In the genomic region with DNA sequence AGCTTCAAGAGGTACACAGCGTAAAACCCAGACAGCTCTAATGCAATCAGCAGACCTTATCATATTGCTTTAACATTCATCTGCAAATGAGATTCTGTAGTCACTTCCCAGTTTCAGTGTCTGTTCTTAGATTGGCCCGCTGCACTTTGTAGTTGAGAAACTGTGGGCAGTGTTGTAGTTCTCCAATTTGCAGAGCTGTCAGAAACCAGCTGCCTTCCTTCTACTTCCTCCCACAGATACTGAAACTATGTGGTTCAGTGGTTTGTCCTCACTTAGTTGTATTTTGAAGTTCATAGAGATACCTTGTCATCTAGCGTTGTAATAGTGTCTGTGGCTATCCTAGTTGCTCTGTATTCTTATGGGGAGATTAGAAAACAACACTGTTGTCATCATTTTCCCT, we compare ENCODE assay signal across 1 cellular context.
TF ChIP-seq lines count a peak whose summit lies in the region.

No MANE protein-coding gene starts in this region.

TF ChIP-seq in IMR-90, 13 proteins besides CTCF, POLR2A, EP300 and RAD21 (continued from another document):
- TF ChIP-seq USF2 (IDR thresholded peaks at IDR 0.05; ENCODE audit: low read depth, low read length) (no peak), BHLHE40 (IDR thresholded peaks at IDR 0.05; ENCODE audit: low read depth, low read length) (no peak), NFE2L2 (IDR thresholded peaks at IDR 0.05; ENCODE audit: low read depth, low read length) (no peak), RFX5 (IDR thresholded peaks at IDR 0.05; ENCODE audit: low read depth, low read length) (no peak), FOS (IDR thresholded peaks at IDR 0.05; ENCODE audit: low read depth, low read length) (no peak), SMC3 (IDR thresholded peaks at IDR 0.05; ENCODE audit: low read depth, low read length) (no peak), CEBPB (IDR thresholded peaks at IDR 0.05; ENCODE audit: low read depth, low read length) (no peak)
- TF ChIP-seq, protein P1, sequence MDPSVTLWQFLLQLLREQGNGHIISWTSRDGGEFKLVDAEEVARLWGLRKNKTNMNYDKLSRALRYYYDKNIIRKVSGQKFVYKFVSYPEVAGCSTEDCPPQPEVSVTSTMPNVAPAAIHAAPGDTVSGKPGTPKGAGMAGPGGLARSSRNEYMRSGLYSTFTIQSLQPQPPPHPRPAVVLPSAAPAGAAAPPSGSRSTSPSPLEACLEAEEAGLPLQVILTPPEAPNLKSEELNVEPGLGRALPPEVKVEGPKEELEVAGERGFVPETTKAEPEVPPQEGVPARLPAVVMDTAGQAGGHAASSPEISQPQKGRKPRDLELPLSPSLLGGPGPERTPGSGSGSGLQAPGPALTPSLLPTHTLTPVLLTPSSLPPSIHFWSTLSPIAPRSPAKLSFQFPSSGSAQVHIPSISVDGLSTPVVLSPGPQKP (IDR thresholded peaks at IDR 0.05; ENCODE audit: borderline replicate concordance, low read depth, low read length) = no peak
